Comparison of ENCODE assay signal across 8 cellular contexts in genomic region chr1:85259118-85259865, GRCh38. TPM values are rescaled to one million over a fixed set of nuclear protein-coding genes. Genes with fewer than 3 reads are reported as not detected.
DNase-seq lines count a peak whose midpoint lies in the region; ATAC-seq and TF ChIP-seq lines count a peak whose summit lies in the region.

Gene C1orf52, minus strand, starts transcription at chr1:85259662. Its CDS starts 29 bp downstream, at chr1:85259633.

- TF ChIP-seq CTCF in right atrium auricular region (IDR thresholded peaks at IDR 0.05) (peak; percentile 94 to 99), uterus (IDR thresholded peaks at IDR 0.05) (peak; percentile 96 to 99 (median 97))

- H3K9me3 ChIP-seq in right atrium auricular region (no peaks in the 10 kb centered on the region), uterus (no peaks in the 10 kb centered on the region)

- TF ChIP-seq POLR2A in uterus (IDR thresholded peaks at IDR 0.05), result peak; percentile 26 to 66

- intact Hi-C loops in uterus (cut with DNase I; ENCODE audit: low total_unique reads), result loop anchor here (5.0 kb wide), 2 partner anchors 57 to 152 kb away; partner anchors contain the start of gene SYDE2

- H3K27ac ChIP-seq in right atrium auricular region, result peak within 1 kb of the TSS; percentile 83 to 85
- H3K27ac ChIP-seq in uterus, result peak within 1 kb of the TSS; percentile 68 to 83

- H3K4me1 ChIP-seq in right atrium auricular region, result peaks cover 0 to 27% of the 10 kb centered on the region in 2 donors
- H3K4me1 ChIP-seq in uterus, result no peaks in the 10 kb centered on the region

- ATAC-seq in GM18499 (IDR thresholded peaks at IDR 0.05; ENCODE audit: insufficient read depth, unreplicated experiment) (peak; percentile 98), HG02943 (IDR thresholded peaks at IDR 0.05; ENCODE audit: low read depth, unreplicated experiment) (peak; percentile 99)

- peaks cover 11% of the 10 kb centered on the region for H3K36me3 ChIP-seq in right atrium auricular region
- no peaks in the 10 kb centered on the region for H3K36me3 ChIP-seq in uterus

- H3K4me3 ChIP-seq in right atrium auricular region (peak within 1 kb of the TSS; percentile 86 to 87), uterus (peak within 1 kb of the TSS; percentile 91 to 100)

- H3K27me3 ChIP-seq in right atrium auricular region, result no peaks in the 10 kb centered on the region
- no peaks in the 10 kb centered on the region for H3K27me3 ChIP-seq in uterus

- peak; percentile 90 for DNase-seq in NCI-H187 (lab: John Stamatoyannopoulos, UW)
- DNase-seq in T-helper 2 cell, result peak; percentile 90 to 99 (median 93)
- DNase-seq in anterior cingulate cortex (lab: John Stamatoyannopoulos, UW), result peak; percentile 44 to 99 (median 91)
- DNase-seq in right atrium auricular region (ENCODE audit: low spot score), result peak; percentile 96
- peak; percentile 72 for DNase-seq in pulmonary artery endothelial cell (ENCODE audit: low read depth, low spot score)
- peak; percentile 95 to 97 for DNase-seq in uterus

RNA-seq across cellular contexts. Expression of gene C1orf52, which starts in this region (rescaled TPM):
- total RNA-seq in right atrium auricular region (1 to 10 TPM; 7.5 to 8.6 TPM), pulmonary artery endothelial cell (16.2 and 24.4 TPM in 2 replicates), uterus (10 to 100 TPM; 22.3 to 47.6 (median 28.8) TPM)

Comparison
In these comparisons a context has a peak if more than half of its experiments do, and no peak if none do; other contexts are left out.
1. Peak in every context shown above with its lines: DNase-seq, ATAC-seq, H3K4me3 ChIP-seq and H3K27ac ChIP-seq.